ENCODE assay signal across 22 cellular contexts in genomic region chr11:118017631-118018315, GRCh38. TPM values are rescaled to one million over a fixed set of nuclear protein-coding genes. Genes with fewer than 3 reads are reported as not detected.
A peak's percentile ranks its signal among the peaks of the same experiment; 100 is the strongest.
DNase-seq lines count a peak whose midpoint lies in the region; ATAC-seq and TF ChIP-seq lines count a peak whose summit lies in the region.
"Had no signal": no experiment of that assay in that cellular context is flagged by ENCODE, and none has a peak within 500 bp of the region (broad histone marks: within the 10 kb centered on the region; RNA-seq: fewer than 3 reads in every experiment).

No MANE protein-coding gene starts in this region.

- H3K27me3 ChIP-seq in endodermal cell (ENCODE audit: control insufficient read depth, insufficient read depth, low read length, poor library complexity, severe bottlenecking) = no peaks in the 10 kb centered on the region

- no peaks in the 10 kb centered on the region for H3K9me3 ChIP-seq in endodermal cell (ENCODE audit: control insufficient read depth, low read length)

- H3K27ac ChIP-seq in endodermal cell (ENCODE audit: low read depth, low read length) = no peak overlapping the region
- H3K27ac ChIP-seq: C4-2B, KMS-11 had no signal

- no peaks in the 10 kb centered on the region for H3K4me1 ChIP-seq in endodermal cell (ENCODE audit: control insufficient read depth, insufficient read depth, low read length)

- H3K36me3 Mint-ChIP-seq in activated naive CD8-positive, alpha-beta T cell = peaks cover 24% of the 10 kb centered on the region
- H3K36me3 Mint-ChIP-seq in activated naive CD8-positive, alpha-beta T cell treated with anti-CD3 and anti-CD28 coated beads, Interleukin-2, amount 50 U/mL, for 24 hours (ENCODE audit: low read depth) = peaks cover 27% of the 10 kb centered on the region
- peaks cover 38% of the 10 kb centered on the region for H3K36me3 Mint-ChIP-seq in activated T-helper 1 cell treated with anti-CD3 and anti-CD28 coated beads, Interleukin-12 subunit alpha, Interleukin-12 subunit beta, Interleukin-2, Interleukin-4 antibody, amounts not matched to agents 30 ng/mL and 10 ng/mL and 1 ng/mL, durations not matched to agents 14 hours and 24 hours and 36 hours (ENCODE audit: low read depth)
- peaks cover 22 to 26% of the 10 kb centered on the region in 2 donors for H3K36me3 Mint-ChIP-seq in naive B cell
- no peaks in the 10 kb centered on the region for H3K36me3 Mint-ChIP-seq in endodermal cell (ENCODE audit: low read depth)

- H3K4me3 Mint-ChIP-seq in activated naive CD8-positive, alpha-beta T cell = no peak overlapping the region
- no peak overlapping the region for H3K4me3 Mint-ChIP-seq in activated naive CD8-positive, alpha-beta T cell treated with anti-CD3 and anti-CD28 coated beads, Interleukin-2, amount 50 U/mL, for 24 hours
- H3K4me3 Mint-ChIP-seq in activated T-helper 1 cell treated with anti-CD3 and anti-CD28 coated beads, Interleukin-12 subunit alpha, Interleukin-12 subunit beta, Interleukin-2, Interleukin-4 antibody, amounts not matched to agents 30 ng/mL and 10 ng/mL and 1 ng/mL, durations not matched to agents 14 hours and 24 hours and 36 hours = peak overlapping the region; percentile 12
- H3K4me3 Mint-ChIP-seq in naive B cell (no peak overlapping the region), endodermal cell (no peak overlapping the region)

- peaks cover 25% of the 10 kb centered on the region for H3K9me3 Mint-ChIP-seq in activated naive CD8-positive, alpha-beta T cell (ENCODE audit: low read depth)
- peaks cover 44% of the 10 kb centered on the region for H3K9me3 Mint-ChIP-seq in activated naive CD8-positive, alpha-beta T cell treated with anti-CD3 and anti-CD28 coated beads, Interleukin-2, amount 50 U/mL, for 24 hours
- peaks cover 55% of the 10 kb centered on the region for H3K9me3 Mint-ChIP-seq in activated T-helper 1 cell treated with anti-CD3 and anti-CD28 coated beads, Interleukin-12 subunit alpha, Interleukin-12 subunit beta, Interleukin-2, Interleukin-4 antibody, amounts not matched to agents 30 ng/mL and 10 ng/mL and 1 ng/mL, durations not matched to agents 14 hours and 24 hours and 36 hours
- H3K9me3 Mint-ChIP-seq in naive B cell (peaks cover 14 to 38% (median 31%) of the 10 kb centered on the region in 7 donors), endodermal cell (peaks cover 6% of the 10 kb centered on the region)

- H3K27ac Mint-ChIP-seq in activated naive CD8-positive, alpha-beta T cell = peak overlapping the region; percentile 22
- H3K27ac Mint-ChIP-seq in activated naive CD8-positive, alpha-beta T cell treated with anti-CD3 and anti-CD28 coated beads, Interleukin-2, amount 50 U/mL, for 24 hours = no peak overlapping the region
- no peak overlapping the region for H3K27ac Mint-ChIP-seq in activated T-helper 1 cell treated with anti-CD3 and anti-CD28 coated beads, Interleukin-12 subunit alpha, Interleukin-12 subunit beta, Interleukin-2, Interleukin-4 antibody, amounts not matched to agents 30 ng/mL and 10 ng/mL and 1 ng/mL, durations not matched to agents 14 hours and 24 hours and 36 hours
- peak overlapping the region in 4 of 6 donors; percentile 20 to 88 (median 76) for H3K27ac Mint-ChIP-seq in naive B cell
- H3K27ac Mint-ChIP-seq in endodermal cell = no peak overlapping the region

- intact Hi-C loops in activated T-helper 1 cell treated with anti-CD3 and anti-CD28 coated beads, Interleukin-12 subunit alpha, Interleukin-12 subunit beta, Interleukin-2, Interleukin-4 antibody, amounts not matched to agents 30 ng/mL and 10 ng/mL and 1 ng/mL, durations not matched to agents 14 hours and 24 hours and 36 hours (cut with micrococcal nuclease) = loop anchor here (2.0 kb wide), 1 partner anchor 15 kb away; no protein-coding TSS in a partner anchor

- no peaks in the 10 kb centered on the region for H3K36me3 ChIP-seq in endodermal cell (ENCODE audit: control insufficient read depth, insufficient read depth, low read length)

- H3K9ac ChIP-seq in endodermal cell (ENCODE audit: extremely low read depth, low read length, poor library complexity, severe bottlenecking) = no peak overlapping the region
- H3K9ac ChIP-seq: KMS-11 had no signal

- H3K4me1 Mint-ChIP-seq in activated naive CD8-positive, alpha-beta T cell (ENCODE audit: low read depth) = peaks cover 51% of the 10 kb centered on the region
- H3K4me1 Mint-ChIP-seq in activated naive CD8-positive, alpha-beta T cell treated with anti-CD3 and anti-CD28 coated beads, Interleukin-2, amount 50 U/mL, for 24 hours = peaks cover 42% of the 10 kb centered on the region
- peaks cover 27% of the 10 kb centered on the region for H3K4me1 Mint-ChIP-seq in activated T-helper 1 cell treated with anti-CD3 and anti-CD28 coated beads, Interleukin-12 subunit alpha, Interleukin-12 subunit beta, Interleukin-2, Interleukin-4 antibody, amounts not matched to agents 30 ng/mL and 10 ng/mL and 1 ng/mL, durations not matched to agents 14 hours and 24 hours and 36 hours (ENCODE audit: low read depth)
- peaks cover 38 to 51% (median 39%) of the 10 kb centered on the region in 3 donors for H3K4me1 Mint-ChIP-seq in naive B cell
- H3K4me1 Mint-ChIP-seq in endodermal cell = no peaks in the 10 kb centered on the region

- no peak for TF ChIP-seq CTCF in endodermal cell (conservative IDR thresholded peaks at IDR 0.05)

- DNase-seq in activated naive CD8-positive, alpha-beta T cell treated with anti-CD3 and anti-CD28 coated beads, Interleukin-2, amount 50 U/mL, for 24 hours = no peak
- no peak for DNase-seq in activated T-helper 1 cell treated with anti-CD3 and anti-CD28 coated beads, Interleukin-12 subunit alpha, Interleukin-12 subunit beta, Interleukin-2, Interleukin-4 antibody, amounts not matched to agents 30 ng/mL and 10 ng/mL and 1 ng/mL, durations not matched to agents 14 hours and 24 hours and 36 hours (ENCODE audit: low spot score)
- no peak for DNase-seq in naive B cell
- no peak for DNase-seq in endodermal cell
- no peak for DNase-seq in COLO829 (ENCODE audit: low spot score)
- DNase-seq: IMR-90; NCI-H1048; NCI-H1417; NCI-H1694; NCI-H2029 treated with DMSO at 0.1 percent for 48 hours; NCI-H446 treated with DMSO at 0.1 percent for 48 hours; NCI-H526; NCI-H82; NK-92 treated with Interleukin-12 subunit alpha and Interleukin-12 subunit beta, amount 100 ng/mL, for 24 hours; PC-3 had no signal

- no peak for ATAC-seq in activated naive CD8-positive, alpha-beta T cell treated with anti-CD3 and anti-CD28 coated beads, Interleukin-2, amount 50 U/mL, for 24 hours
- ATAC-seq in naive B cell (ENCODE audit: low read depth in 2 of 2) = no peak
- no peak for ATAC-seq in GM18873 (IDR thresholded peaks at IDR 0.05; ENCODE audit: low FRiP score, unreplicated experiment)
- ATAC-seq: PC-3, SK-N-SH treated with all-trans-retinoic acid at 6 μM for 48 hours had no signal

- 86% methylated on average over 4 of the region's 4 CpGs; no CpG with 5 or more reads in 1 of the 2 experiments for WGBS in endodermal cell (ENCODE audit: insufficient coverage in 1 of 2, insufficient read length in 1 of 2), 2 experiments

- no peaks in the 10 kb centered on the region for H3K27me3 Mint-ChIP-seq in activated naive CD8-positive, alpha-beta T cell
- no peaks in the 10 kb centered on the region for H3K27me3 Mint-ChIP-seq in activated naive CD8-positive, alpha-beta T cell treated with anti-CD3 and anti-CD28 coated beads, Interleukin-2, amount 50 U/mL, for 24 hours
- H3K27me3 Mint-ChIP-seq in activated T-helper 1 cell treated with anti-CD3 and anti-CD28 coated beads, Interleukin-12 subunit alpha, Interleukin-12 subunit beta, Interleukin-2, Interleukin-4 antibody, amounts not matched to agents 30 ng/mL and 10 ng/mL and 1 ng/mL, durations not matched to agents 14 hours and 24 hours and 36 hours (ENCODE audit: insufficient read depth) = peaks cover 3% of the 10 kb centered on the region
- H3K27me3 Mint-ChIP-seq in naive B cell (no peaks in the 10 kb centered on the region), endodermal cell (ENCODE audit: insufficient read depth) (peaks cover 28% of the 10 kb centered on the region)

- no peak overlapping the region for H3K4me3 ChIP-seq in endodermal cell (ENCODE audit: low read length)

RNA-seq across cellular contexts. Expression of gene IL10RA, which starts 31.6 kb away (rescaled TPM):
- 87.8 and 88.3 TPM in 2 replicates for total RNA-seq in activated T-helper 1 cell treated with anti-CD3 and anti-CD28 coated beads, Interleukin-12 subunit alpha, Interleukin-12 subunit beta, Interleukin-2, Interleukin-4 antibody, amounts not matched to agents 30 ng/mL and 10 ng/mL and 1 ng/mL, durations not matched to agents 14 hours and 24 hours and 36 hours
- polyA plus RNA-seq in naive B cell (ENCODE audit: low read depth in 6 of 6) = 10 to 100 TPM; 49.8 to 63.1 (median 56.2) TPM
- total RNA-seq in endodermal cell = under 1 TPM; 0.46 to 0.51 TPM
- not detected for polyA plus RNA-seq in endodermal cell (2013, experiment 1 of 2)
- 0.37 TPM for polyA plus RNA-seq in endodermal cell (2013, experiment 2 of 2)
- total RNA-seq: A673, IMR-90, PC-3 had no signal

RNA-seq across cellular contexts. Expression of gene TMPRSS4, which starts 59.1 kb away (rescaled TPM):
- not detected in 2 replicates for total RNA-seq in activated T-helper 1 cell treated with anti-CD3 and anti-CD28 coated beads, Interleukin-12 subunit alpha, Interleukin-12 subunit beta, Interleukin-2, Interleukin-4 antibody, amounts not matched to agents 30 ng/mL and 10 ng/mL and 1 ng/mL, durations not matched to agents 14 hours and 24 hours and 36 hours
- polyA plus RNA-seq in naive B cell (ENCODE audit: low read depth in 6 of 6) = not detected
- not detected for total RNA-seq in endodermal cell
- not detected for polyA plus RNA-seq in endodermal cell (2013, experiment 1 of 2)
- polyA plus RNA-seq in endodermal cell (2013, experiment 2 of 2) = not detected
- total RNA-seq: A673, H4, IMR-90 had no signal
- polyA plus RNA-seq: IMR-90 had no signal

Comparison
In these comparisons a context has a peak if more than half of its experiments do, and no peak if none do; other contexts are left out.
1. H3K27ac Mint-ChIP-seq: peak in activated naive CD8-positive, alpha-beta T cell (single experiment) and naive B cell (4 of 6); none in activated naive CD8-positive, alpha-beta T cell treated with anti-CD3 and anti-CD28 coated beads, Interleukin-2, amount 50 U/mL, for 24 hours (single experiment), activated T-helper 1 cell treated with anti-CD3 and anti-CD28 coated beads, Interleukin-12 subunit alpha, Interleukin-12 subunit beta, Interleukin-2, Interleukin-4 antibody, amounts not matched to agents 30 ng/mL and 10 ng/mL and 1 ng/mL, durations not matched to agents 14 hours and 24 hours and 36 hours (single experiment) and endodermal cell (single experiment).
2. RNA of gene IL10RA, which starts 31.6 kb away (total RNA-seq): 87.8 to 88.3 TPM in activated T-helper 1 cell treated with anti-CD3 and anti-CD28 coated beads, Interleukin-12 subunit alpha, Interleukin-12 subunit beta, Interleukin-2, Interleukin-4 antibody, amounts not matched to agents 30 ng/mL and 10 ng/mL and 1 ng/mL, durations not matched to agents 14 hours and 24 hours and 36 hours; 0.46 to 0.51 TPM in endodermal cell; every median in the first group is over 10 times any median in the second.